1 cellular context compared by ENCODE assay signal in the genomic region with DNA sequence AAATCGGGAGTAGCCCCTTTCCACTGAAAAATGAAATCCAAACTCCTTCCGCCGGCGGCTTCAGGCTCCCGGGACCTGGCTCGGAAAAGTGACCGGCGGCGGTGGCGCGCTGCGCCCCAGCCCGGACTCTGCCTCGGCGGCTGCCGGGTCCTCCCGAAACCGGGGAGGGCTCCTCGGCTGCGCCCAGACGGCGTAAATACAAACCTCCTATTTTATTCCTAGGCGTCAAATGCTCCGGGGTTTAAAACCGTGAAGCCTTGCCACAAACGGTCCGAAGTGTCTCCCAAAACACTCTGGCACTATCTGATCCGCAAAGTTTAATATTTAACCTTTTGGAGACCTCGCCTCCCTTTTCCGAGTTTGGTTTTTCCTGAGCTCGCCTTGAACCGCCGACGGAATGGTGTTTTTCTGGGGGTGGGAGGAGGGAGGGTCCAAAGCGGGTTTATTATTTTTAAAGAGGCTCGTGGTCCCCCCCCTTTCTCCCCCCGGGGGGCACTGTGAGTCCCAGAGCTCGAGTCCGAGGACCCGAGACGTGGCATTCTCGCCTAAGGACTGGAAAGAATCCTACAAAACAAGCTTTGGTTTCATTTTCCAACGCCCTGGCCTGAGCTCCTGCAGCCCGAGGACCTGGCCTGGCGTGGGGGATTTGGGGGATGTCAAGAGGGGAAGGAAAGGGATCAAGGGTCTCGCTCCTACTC.
TF ChIP-seq lines count a peak whose summit lies in the region.

No MANE protein-coding gene starts in this region.

TF ChIP-seq in HepG2, 621 proteins besides CTCF, POLR2A, EP300 and RAD21 (continued from another document and continues in another):
- peak in 1 of 2 experiments; percentile 66; a peak in 1 of 4 replicates for TF ChIP-seq REST (IDR thresholded peaks at IDR 0.05; ENCODE audit: borderline replicate concordance in 1 of 2, low read depth in 1 of 2, low read length in 2 of 2)
- peak; percentile 44 for TF ChIP-seq AGO2 (optimal IDR thresholded peaks at IDR 0.05; ENCODE audit: low read depth, low read length)
- TF ChIP-seq, protein P1, sequence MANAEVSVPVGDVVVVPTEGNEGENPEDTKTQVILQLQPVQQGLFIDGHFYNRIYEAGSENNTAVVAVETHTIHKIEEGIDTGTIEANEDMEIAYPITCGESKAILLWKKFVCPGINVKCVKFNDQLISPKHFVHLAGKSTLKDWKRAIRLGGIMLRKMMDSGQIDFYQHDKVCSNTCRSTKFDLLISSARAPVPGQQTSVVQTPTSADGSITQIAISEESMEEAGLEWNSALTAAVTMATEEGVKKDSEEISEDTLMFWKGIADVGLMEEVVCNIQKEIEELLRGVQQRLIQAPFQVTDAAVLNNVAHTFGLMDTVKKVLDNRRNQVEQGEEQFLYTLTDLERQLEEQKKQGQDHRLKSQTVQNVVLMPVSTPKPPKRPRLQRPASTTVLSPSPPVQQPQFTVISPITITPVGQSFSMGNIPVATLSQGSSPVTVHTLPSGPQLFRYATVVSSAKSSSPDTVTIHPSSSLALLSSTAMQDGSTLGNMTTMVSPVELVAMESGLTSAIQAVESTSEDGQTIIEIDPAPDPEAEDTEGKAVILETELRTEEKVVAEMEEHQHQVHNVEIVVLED (CRISPR knock-in tag; IDR thresholded peaks at IDR 0.05; ENCODE audit: borderline replicate concordance): peak; percentile 48; the same call in 1 of the 2 replicates
- TF ChIP-seq ZC3H4 (CRISPR knock-in tag; IDR thresholded peaks at IDR 0.05; ENCODE audit: borderline replicate concordance): no peak; the same call in 1 of the 2 replicates
- no peak for TF ChIP-seq ZSCAN20 (CRISPR knock-in tag; IDR thresholded peaks at IDR 0.05; ENCODE audit: borderline replicate concordance)
- no peak for TF ChIP-seq ZNF34 (CRISPR knock-in tag; IDR thresholded peaks at IDR 0.05; ENCODE audit: borderline replicate concordance)
- no peak for TF ChIP-seq TCF12 (IDR thresholded peaks at IDR 0.05)
- peak; percentile 24; the same call in 1 of the 2 replicates for TF ChIP-seq TCF12 (CRISPR knock-in tag; IDR thresholded peaks at IDR 0.05)
- TF ChIP-seq, protein P2, sequence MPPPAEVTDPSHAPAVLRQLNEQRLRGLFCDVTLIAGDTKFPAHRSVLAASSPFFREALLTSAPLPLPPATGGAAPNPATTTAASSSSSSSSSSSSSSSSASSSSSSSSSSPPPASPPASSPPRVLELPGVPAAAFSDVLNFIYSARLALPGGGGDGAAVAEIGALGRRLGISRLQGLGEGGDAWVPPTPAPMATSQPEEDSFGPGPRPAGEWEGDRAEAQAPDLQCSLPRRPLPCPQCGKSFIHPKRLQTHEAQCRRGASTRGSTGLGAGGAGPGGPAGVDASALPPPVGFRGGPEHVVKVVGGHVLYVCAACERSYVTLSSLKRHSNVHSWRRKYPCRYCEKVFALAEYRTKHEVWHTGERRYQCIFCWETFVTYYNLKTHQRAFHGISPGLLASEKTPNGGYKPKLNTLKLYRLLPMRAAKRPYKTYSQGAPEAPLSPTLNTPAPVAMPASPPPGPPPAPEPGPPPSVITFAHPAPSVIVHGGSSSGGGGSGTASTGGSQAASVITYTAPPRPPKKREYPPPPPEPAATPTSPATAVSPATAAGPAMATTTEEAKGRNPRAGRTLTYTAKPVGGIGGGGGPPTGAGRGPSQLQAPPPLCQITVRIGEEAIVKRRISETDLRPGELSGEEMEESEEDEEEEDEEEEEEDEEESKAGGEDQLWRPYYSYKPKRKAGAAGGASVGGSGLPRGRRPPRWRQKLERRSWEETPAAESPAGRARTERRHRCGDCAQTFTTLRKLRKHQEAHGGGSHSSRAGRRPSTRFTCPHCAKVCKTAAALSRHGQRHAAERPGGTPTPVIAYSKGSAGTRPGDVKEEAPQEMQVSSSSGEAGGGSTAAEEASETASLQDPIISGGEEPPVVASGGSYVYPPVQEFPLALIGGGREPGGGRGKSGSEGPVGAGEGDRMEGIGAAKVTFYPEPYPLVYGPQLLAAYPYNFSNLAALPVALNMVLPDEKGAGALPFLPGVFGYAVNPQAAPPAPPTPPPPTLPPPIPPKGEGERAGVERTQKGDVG (CRISPR knock-in tag; IDR thresholded peaks at IDR 0.05; ENCODE audit: borderline replicate concordance): 0 out of 2 replicates have a peak, but pooled peaks have one; percentile 36
- TF ChIP-seq, protein P3, sequence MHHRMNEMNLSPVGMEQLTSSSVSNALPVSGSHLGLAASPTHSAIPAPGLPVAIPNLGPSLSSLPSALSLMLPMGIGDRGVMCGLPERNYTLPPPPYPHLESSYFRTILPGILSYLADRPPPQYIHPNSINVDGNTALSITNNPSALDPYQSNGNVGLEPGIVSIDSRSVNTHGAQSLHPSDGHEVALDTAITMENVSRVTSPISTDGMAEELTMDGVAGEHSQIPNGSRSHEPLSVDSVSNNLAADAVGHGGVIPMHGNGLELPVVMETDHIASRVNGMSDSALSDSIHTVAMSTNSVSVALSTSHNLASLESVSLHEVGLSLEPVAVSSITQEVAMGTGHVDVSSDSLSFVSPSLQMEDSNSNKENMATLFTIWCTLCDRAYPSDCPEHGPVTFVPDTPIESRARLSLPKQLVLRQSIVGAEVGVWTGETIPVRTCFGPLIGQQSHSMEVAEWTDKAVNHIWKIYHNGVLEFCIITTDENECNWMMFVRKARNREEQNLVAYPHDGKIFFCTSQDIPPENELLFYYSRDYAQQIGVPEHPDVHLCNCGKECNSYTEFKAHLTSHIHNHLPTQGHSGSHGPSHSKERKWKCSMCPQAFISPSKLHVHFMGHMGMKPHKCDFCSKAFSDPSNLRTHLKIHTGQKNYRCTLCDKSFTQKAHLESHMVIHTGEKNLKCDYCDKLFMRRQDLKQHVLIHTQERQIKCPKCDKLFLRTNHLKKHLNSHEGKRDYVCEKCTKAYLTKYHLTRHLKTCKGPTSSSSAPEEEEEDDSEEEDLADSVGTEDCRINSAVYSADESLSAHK (CRISPR knock-in tag; IDR thresholded peaks at IDR 0.05; ENCODE audit: borderline replicate concordance): peak; percentile 97; the same call in 1 of the 2 replicates
- TF ChIP-seq ZNF335 (CRISPR knock-in tag; IDR thresholded peaks at IDR 0.05): no peak
- TF ChIP-seq NBN (conservative IDR thresholded peaks at IDR 0.05): no peak
- TF ChIP-seq KLF15 (CRISPR knock-in tag; IDR thresholded peaks at IDR 0.05; ENCODE audit: borderline replicate concordance): peak; percentile 15; the same call in 1 of the 2 replicates
- TF ChIP-seq, protein P4, sequence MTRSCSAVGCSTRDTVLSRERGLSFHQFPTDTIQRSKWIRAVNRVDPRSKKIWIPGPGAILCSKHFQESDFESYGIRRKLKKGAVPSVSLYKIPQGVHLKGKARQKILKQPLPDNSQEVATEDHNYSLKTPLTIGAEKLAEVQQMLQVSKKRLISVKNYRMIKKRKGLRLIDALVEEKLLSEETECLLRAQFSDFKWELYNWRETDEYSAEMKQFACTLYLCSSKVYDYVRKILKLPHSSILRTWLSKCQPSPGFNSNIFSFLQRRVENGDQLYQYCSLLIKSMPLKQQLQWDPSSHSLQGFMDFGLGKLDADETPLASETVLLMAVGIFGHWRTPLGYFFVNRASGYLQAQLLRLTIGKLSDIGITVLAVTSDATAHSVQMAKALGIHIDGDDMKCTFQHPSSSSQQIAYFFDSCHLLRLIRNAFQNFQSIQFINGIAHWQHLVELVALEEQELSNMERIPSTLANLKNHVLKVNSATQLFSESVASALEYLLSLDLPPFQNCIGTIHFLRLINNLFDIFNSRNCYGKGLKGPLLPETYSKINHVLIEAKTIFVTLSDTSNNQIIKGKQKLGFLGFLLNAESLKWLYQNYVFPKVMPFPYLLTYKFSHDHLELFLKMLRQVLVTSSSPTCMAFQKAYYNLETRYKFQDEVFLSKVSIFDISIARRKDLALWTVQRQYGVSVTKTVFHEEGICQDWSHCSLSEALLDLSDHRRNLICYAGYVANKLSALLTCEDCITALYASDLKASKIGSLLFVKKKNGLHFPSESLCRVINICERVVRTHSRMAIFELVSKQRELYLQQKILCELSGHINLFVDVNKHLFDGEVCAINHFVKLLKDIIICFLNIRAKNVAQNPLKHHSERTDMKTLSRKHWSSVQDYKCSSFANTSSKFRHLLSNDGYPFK (CRISPR knock-in tag; IDR thresholded peaks at IDR 0.05; ENCODE audit: borderline replicate concordance): peak; percentile 32; the same call in 1 of the 2 replicates
- no peak for TF ChIP-seq ZNF83 (CRISPR knock-in tag; IDR thresholded peaks at IDR 0.05; ENCODE audit: borderline replicate concordance)
- peak; percentile 43 for TF ChIP-seq PHF8 (CRISPR knock-in tag; IDR thresholded peaks at IDR 0.05)
- TF ChIP-seq, protein P5, sequence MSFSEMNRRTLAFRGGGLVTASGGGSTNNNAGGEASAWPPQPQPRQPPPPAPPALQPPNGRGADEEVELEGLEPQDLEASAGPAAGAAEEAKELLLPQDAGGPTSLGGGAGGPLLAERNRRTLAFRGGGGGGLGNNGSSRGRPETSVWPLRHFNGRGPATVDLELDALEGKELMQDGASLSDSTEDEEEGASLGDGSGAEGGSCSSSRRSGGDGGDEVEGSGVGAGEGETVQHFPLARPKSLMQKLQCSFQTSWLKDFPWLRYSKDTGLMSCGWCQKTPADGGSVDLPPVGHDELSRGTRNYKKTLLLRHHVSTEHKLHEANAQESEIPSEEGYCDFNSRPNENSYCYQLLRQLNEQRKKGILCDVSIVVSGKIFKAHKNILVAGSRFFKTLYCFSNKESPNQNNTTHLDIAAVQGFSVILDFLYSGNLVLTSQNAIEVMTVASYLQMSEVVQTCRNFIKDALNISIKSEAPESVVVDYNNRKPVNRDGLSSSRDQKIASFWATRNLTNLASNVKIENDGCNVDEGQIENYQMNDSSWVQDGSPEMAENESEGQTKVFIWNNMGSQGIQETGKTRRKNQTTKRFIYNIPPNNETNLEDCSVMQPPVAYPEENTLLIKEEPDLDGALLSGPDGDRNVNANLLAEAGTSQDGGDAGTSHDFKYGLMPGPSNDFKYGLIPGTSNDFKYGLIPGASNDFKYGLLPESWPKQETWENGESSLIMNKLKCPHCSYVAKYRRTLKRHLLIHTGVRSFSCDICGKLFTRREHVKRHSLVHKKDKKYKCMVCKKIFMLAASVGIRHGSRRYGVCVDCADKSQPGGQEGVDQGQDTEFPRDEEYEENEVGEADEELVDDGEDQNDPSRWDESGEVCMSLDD (CRISPR knock-in tag; IDR thresholded peaks at IDR 0.05; ENCODE audit: borderline replicate concordance): 0 out of 2 replicates have a peak, but pooled peaks have one; percentile 29
- TF ChIP-seq TBX2 (CRISPR knock-in tag; IDR thresholded peaks at IDR 0.05; ENCODE audit: borderline replicate concordance): peak; percentile 68; the same call in 1 of the 2 replicates
- TF ChIP-seq TAF1 (CRISPR knock-in tag; IDR thresholded peaks at IDR 0.05): peak; percentile 83; the same call in 1 of the 2 replicates
- TF ChIP-seq NFYB (CRISPR knock-in tag; IDR thresholded peaks at IDR 0.05): 0 out of 2 replicates have a peak, but pooled peaks have one; percentile 23
- no peak for TF ChIP-seq MAFG (CRISPR knock-in tag; IDR thresholded peaks at IDR 0.05)
- 0 out of 2 replicates have a peak, but pooled peaks have one; percentile 70 for TF ChIP-seq NCOR1 (IDR thresholded peaks at IDR 0.05; ENCODE audit: borderline replicate concordance, low read length)
- TF ChIP-seq, protein P6, sequence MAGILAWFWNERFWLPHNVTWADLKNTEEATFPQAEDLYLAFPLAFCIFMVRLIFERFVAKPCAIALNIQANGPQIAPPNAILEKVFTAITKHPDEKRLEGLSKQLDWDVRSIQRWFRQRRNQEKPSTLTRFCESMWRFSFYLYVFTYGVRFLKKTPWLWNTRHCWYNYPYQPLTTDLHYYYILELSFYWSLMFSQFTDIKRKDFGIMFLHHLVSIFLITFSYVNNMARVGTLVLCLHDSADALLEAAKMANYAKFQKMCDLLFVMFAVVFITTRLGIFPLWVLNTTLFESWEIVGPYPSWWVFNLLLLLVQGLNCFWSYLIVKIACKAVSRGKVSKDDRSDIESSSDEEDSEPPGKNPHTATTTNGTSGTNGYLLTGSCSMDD (CRISPR knock-in tag; IDR thresholded peaks at IDR 0.05): no peak
- TF ChIP-seq, protein P7, sequence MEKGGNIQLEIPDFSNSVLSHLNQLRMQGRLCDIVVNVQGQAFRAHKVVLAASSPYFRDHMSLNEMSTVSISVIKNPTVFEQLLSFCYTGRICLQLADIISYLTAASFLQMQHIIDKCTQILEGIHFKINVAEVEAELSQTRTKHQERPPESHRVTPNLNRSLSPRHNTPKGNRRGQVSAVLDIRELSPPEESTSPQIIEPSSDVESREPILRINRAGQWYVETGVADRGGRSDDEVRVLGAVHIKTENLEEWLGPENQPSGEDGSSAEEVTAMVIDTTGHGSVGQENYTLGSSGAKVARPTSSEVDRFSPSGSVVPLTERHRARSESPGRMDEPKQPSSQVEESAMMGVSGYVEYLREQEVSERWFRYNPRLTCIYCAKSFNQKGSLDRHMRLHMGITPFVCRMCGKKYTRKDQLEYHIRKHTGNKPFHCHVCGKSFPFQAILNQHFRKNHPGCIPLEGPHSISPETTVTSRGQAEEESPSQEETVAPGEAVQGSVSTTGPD (CRISPR knock-in tag; IDR thresholded peaks at IDR 0.05): 0 out of 2 replicates have a peak, but pooled peaks have one; percentile 38
- 0 out of 2 replicates have a peak, but pooled peaks have one; percentile 23 for TF ChIP-seq ISX (CRISPR knock-in tag; conservative IDR thresholded peaks at IDR 0.05)
- TF ChIP-seq ZSCAN21 (CRISPR knock-in tag; IDR thresholded peaks at IDR 0.05; ENCODE audit: borderline replicate concordance): no peak
- TF ChIP-seq ZFP90 (CRISPR knock-in tag; IDR thresholded peaks at IDR 0.05; ENCODE audit: borderline replicate concordance): 0 out of 2 replicates have a peak, but pooled peaks have one; percentile 41
